In the genomic region with DNA sequence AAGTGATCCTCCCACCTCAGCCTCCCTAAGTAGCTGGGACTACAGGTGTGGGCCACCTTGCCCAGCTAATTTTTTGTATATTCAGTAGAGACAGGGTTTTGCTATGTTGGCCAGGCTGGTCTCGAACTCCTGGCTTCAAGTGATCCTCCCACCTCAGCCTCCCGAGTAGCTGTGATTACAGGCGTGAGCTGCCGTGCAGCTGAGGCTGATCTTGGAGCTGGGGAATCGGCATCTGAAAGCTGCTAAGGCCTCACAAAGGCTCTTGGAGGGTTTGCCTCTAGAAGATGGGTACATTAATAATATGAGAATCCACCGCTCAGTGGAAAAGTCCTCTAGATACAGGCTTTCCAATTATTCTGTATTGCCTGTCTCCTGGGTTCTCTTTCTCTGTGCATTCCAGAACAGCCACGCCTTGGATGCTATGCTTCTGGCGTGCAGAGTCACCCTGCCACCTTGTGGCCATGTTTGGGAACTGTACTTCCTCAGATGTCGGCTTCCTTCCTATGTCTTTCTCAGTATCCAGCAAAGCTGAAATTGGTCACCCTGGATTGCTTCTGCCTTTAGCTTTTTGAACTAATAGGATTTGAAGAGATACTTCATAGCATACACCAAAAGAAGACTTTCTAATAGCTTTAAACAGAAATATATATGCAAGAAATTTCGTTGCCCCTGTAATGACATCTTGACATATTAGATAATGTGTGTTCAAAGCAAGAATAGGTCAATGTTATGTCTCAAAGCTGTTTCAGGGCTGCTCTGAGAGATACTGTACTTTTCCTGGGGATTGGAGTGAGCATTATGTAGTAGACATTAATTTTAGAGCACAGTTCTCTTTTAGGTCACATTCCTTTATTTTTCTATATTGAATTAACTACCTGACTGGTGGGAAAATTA, we compare ENCODE assay signal across 9 cellular contexts. TPM values are rescaled to one million over a fixed set of nuclear protein-coding genes. Genes with fewer than 3 reads are reported as not detected.
DNase-seq lines count a peak whose midpoint lies in the region; ATAC-seq, FAIRE-seq and TF ChIP-seq lines count a peak whose summit lies in the region.
"Had no signal": no experiment of that assay in that cellular context is flagged by ENCODE, and none has a peak within 500 bp of the region (broad histone marks: within the 10 kb centered on the region; RNA-seq: fewer than 3 reads in every experiment).

No MANE protein-coding gene starts in this region.

- ATAC-seq in GM19468 (IDR thresholded peaks at IDR 0.05; ENCODE audit: extremely low read depth, unreplicated experiment) (peak; percentile 46), esophagus mucosa (peak; percentile 97)
- peak; percentile 85 to 89 for ATAC-seq in natural killer cell treated with Interleukin-12 subunit alpha and Interleukin-12 subunit beta and Interleukin-15 and Interleukin-18, amount 100 ng/mL, for 72 hours

- peak; percentile 99 for TF ChIP-seq CTCF in OCI-LY7 (conservative IDR thresholded peaks at IDR 0.05; ENCODE audit: low read length)

- peaks cover 15 to 19% of the 10 kb centered on the region in 2 donors for H3K27me3 Mint-ChIP-seq in natural killer cell treated with Interleukin-12 subunit alpha and Interleukin-12 subunit beta and Interleukin-15 and Interleukin-18, amount 100 ng/mL, for 72 hours

- no peaks in the 10 kb centered on the region for H3K36me3 ChIP-seq in OCI-LY7 (ENCODE audit: insufficient read depth, low read length)

- CTCF ChIA-PET in OCI-LY7 (lab: Charles Lee; ENCODE audit: unreplicated experiment) = interaction anchor here (0.7 to 1.8 kb wide), 7 partner anchors 88 to 378 kb away, joined by 3 to 7 read pairs (median 3); no protein-coding TSS in a partner anchor

- no peaks in the 10 kb centered on the region for H3K9me3 ChIP-seq in OCI-LY7 (ENCODE audit: low read length)

- peak; percentile 100 for FAIRE-seq in HTR-8/SVneo (lab: Jason Lieb, UNC)

- no peak overlapping the region for H3K4me3 ChIP-seq in OCI-LY7 (ENCODE audit: low read depth, low read length, poor library complexity, severe bottlenecking)

- H3K79me2 ChIP-seq in OCI-LY7 (ENCODE audit: insufficient read depth, low read depth, low read length) = no peaks in the 10 kb centered on the region

- DNase-seq in COR-L47 (lab: John Stamatoyannopoulos, UW) (peak; percentile 51), HTR-8/SVneo (ENCODE audit: insufficient read length, low spot score) (peak; percentile 99), OCI-LY7 (ENCODE audit: low spot score) (peak; percentile 83)
- peak; percentile 85 for DNase-seq in activated CD8-positive, alpha-beta memory T cell treated with anti-CD3 and anti-CD28 coated beads, Interleukin-2, amount 50 U/mL, for 48 hours
- peak; percentile 81 for DNase-seq in natural killer cell treated with Interleukin-12 subunit alpha and Interleukin-12 subunit beta and Interleukin-15 and Interleukin-18, amount 100 ng/mL, for 72 hours (ENCODE audit: low spot score)
- peak; percentile 56 for DNase-seq in stimulated activated naive CD4-positive, alpha-beta T cell treated with Interleukin-2 at 50 U/mL for 16 hours (lab: John Stamatoyannopoulos, UW)

- POLR2A ChIA-PET in OCI-LY7 (lab: Charles Lee) = interaction anchor here (0.5 to 2.1 kb wide), 9 partner anchors 13 to 1857 kb away, joined by 3 to 11 read pairs (median 3); no protein-coding TSS in a partner anchor

- no peak overlapping the region for H3K4me2 ChIP-seq in OCI-LY7 (ENCODE audit: low read length)

- H3K27ac Mint-ChIP-seq in natural killer cell treated with Interleukin-12 subunit alpha and Interleukin-12 subunit beta and Interleukin-15 and Interleukin-18, amount 100 ng/mL, for 72 hours = peak overlapping the region in 1 of 2 donors; percentile 58
- H3K27ac Mint-ChIP-seq: dendritic cell treated with granulocyte-macrophage colony-stimulating factor and Interleukin-4, amounts not matched to agents 40 ng/mL and 50 ng/mL, for 4 days had no signal

- no peaks in the 10 kb centered on the region for H4K20me1 ChIP-seq in OCI-LY7 (ENCODE audit: insufficient read depth, low read length)

- no peaks in the 10 kb centered on the region for H3K9me3 Mint-ChIP-seq in natural killer cell treated with Interleukin-12 subunit alpha and Interleukin-12 subunit beta and Interleukin-15 and Interleukin-18, amount 100 ng/mL, for 72 hours
- H3K9me3 Mint-ChIP-seq: dendritic cell treated with granulocyte-macrophage colony-stimulating factor and Interleukin-4, amounts not matched to agents 40 ng/mL and 50 ng/mL, for 4 days had no signal

- intact Hi-C loops in OCI-LY7 (cut with micrococcal nuclease; ENCODE audit: unreplicated experiment) = loop anchor here (1.0 to 5.0 kb wide), 4 partner anchors 105 to 540 kb away; no protein-coding TSS in a partner anchor

- H3K27ac ChIP-seq in OCI-LY7 (ENCODE audit: low read depth, low read length, poor library complexity, severe bottlenecking) = no peak overlapping the region

- peaks cover 9 to 26% of the 10 kb centered on the region in 2 donors for H3K4me1 Mint-ChIP-seq in natural killer cell treated with Interleukin-12 subunit alpha and Interleukin-12 subunit beta and Interleukin-15 and Interleukin-18, amount 100 ng/mL, for 72 hours (ENCODE audit: low read depth in 2 of 2)

- H3K9me2 ChIP-seq in OCI-LY7 (ENCODE audit: insufficient read depth, low read length) = no peaks in the 10 kb centered on the region

- BruUV-seq in OCI-LY7 (replicated peaks; lab: Mats Ljungman, UMichigan) = no TSS peak

- H3K4me1 ChIP-seq in OCI-LY7 (ENCODE audit: insufficient read depth, low read length, poor library complexity, severe bottlenecking) = peaks cover 6% of the 10 kb centered on the region

- H3K36me3 Mint-ChIP-seq in natural killer cell treated with Interleukin-12 subunit alpha and Interleukin-12 subunit beta and Interleukin-15 and Interleukin-18, amount 100 ng/mL, for 72 hours = no peaks in the 10 kb centered on the region

- H2AFZ ChIP-seq in OCI-LY7 (ENCODE audit: low read length) = peak overlapping the region; percentile 8; the same call in 1 of the 2 replicates

- no peak overlapping the region for H3K4me3 Mint-ChIP-seq in natural killer cell treated with Interleukin-12 subunit alpha and Interleukin-12 subunit beta and Interleukin-15 and Interleukin-18, amount 100 ng/mL, for 72 hours
- H3K4me3 Mint-ChIP-seq: dendritic cell treated with granulocyte-macrophage colony-stimulating factor and Interleukin-4, amounts not matched to agents 40 ng/mL and 50 ng/mL, for 4 days had no signal

RNA-seq across cellular contexts. Expression of a gene that starts 25.1 kb away (rescaled TPM):
- total RNA-seq in OCI-LY7 (2014; rRNA removed; shearing (Covaris generic)) = 0.10 and 0.13 TPM in 2 replicates
- total RNA-seq in OCI-LY7 (2022) (0.33 and 0.57 TPM in 2 replicates), esophagus mucosa (0.12 TPM)
- under 1 TPM in 1 of 2 donors, not detected in 1; 0.36 TPM for total RNA-seq in natural killer cell treated with Interleukin-12 subunit alpha and Interleukin-12 subunit beta and Interleukin-15 and Interleukin-18, amount 100 ng/mL, for 72 hours

Comparison
In these comparisons a context has a peak if more than half of its experiments do, and no peak if none do; other contexts are left out.
1. ATAC-seq: peak in every context shown above with its lines; median percentile 97 in esophagus mucosa; 87 in natural killer cell treated with Interleukin-12 subunit alpha and Interleukin-12 subunit beta and Interleukin-15 and Interleukin-18, amount 100 ng/mL, for 72 hours; 46 in GM19468.